ENCODE assay signal across 26 cellular contexts in the genomic region with DNA sequence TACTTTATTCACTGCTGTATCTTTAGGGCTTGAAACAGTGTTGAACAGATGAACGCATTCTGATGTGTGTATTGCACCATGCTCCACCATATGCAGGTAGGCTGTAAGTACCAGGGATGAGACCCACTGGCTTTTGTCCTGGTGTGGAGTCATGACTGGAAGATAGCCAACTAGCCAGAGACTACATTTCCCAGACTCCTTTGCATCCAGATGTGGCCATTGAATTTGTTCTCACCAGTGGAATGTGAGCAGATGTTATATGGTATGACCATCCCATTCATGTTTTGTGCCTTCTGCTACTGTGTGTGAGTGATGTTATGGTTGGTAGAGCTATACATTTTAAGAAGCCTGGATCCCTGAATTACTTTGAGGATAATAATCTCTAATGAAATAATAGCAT. TPM values are rescaled to one million over a fixed set of nuclear protein-coding genes. Genes with fewer than 3 reads are reported as not detected.
DNase-seq lines count a peak whose midpoint lies in the region; FAIRE-seq and TF ChIP-seq lines count a peak whose summit lies in the region.
"Had no signal": no experiment of that assay in that cellular context is flagged by ENCODE, and none has a peak within 500 bp of the region (broad histone marks: within the 10 kb centered on the region; RNA-seq: fewer than 3 reads in every experiment).

No MANE protein-coding gene starts in this region.

- H3K27ac ChIP-seq in testis, result no peak overlapping the region
- H3K27ac ChIP-seq: PC-9, SJCRH30 had no signal

- H3K36me3 ChIP-seq in bronchial epithelial cell (ENCODE audit: control insufficient read depth, insufficient read depth, low read length) (no peaks in the 10 kb centered on the region), testis (ENCODE audit: low read depth, missing control alignments) (no peaks in the 10 kb centered on the region)
- H3K36me3 ChIP-seq: BE2C, SJCRH30 had no signal

- intact Hi-C loops in testis (cut with DNase I; ENCODE audit: low total_unique reads), result no loop called here

- no peak overlapping the region for H3K4me3 ChIP-seq in bronchial epithelial cell (ENCODE audit: low read depth, low read length)
- H3K4me3 ChIP-seq in fibroblast of mammary gland (ENCODE audit: control insufficient read depth, low read depth, low read length), result no peak overlapping the region
- no peak overlapping the region for H3K4me3 ChIP-seq in testis
- H3K4me3 ChIP-seq: PC-9, SJCRH30 had no signal

- no peak for TF ChIP-seq POLR2A in testis (IDR thresholded peaks at IDR 0.05)

- H3K9me3 ChIP-seq in testis, result no peaks in the 10 kb centered on the region
- H3K9me3 ChIP-seq: BE2C, SJCRH30 had no signal

- H3K27me3 ChIP-seq in bronchial epithelial cell (ENCODE audit: control insufficient read depth, insufficient read depth, low read length) (peaks cover 4% of the 10 kb centered on the region), testis (no peaks in the 10 kb centered on the region)
- H3K27me3 ChIP-seq: BE2C, SJCRH30 had no signal

- no peak for TF ChIP-seq CTCF in bronchial epithelial cell (IDR thresholded peaks at IDR 0.05; ENCODE audit: insufficient read depth, low read length, severe bottlenecking)
- TF ChIP-seq CTCF in fibroblast of mammary gland (conservative IDR thresholded peaks at IDR 0.05; ENCODE audit: control insufficient read depth, insufficient read depth, low read depth, low read length), result no peak
- no peak for TF ChIP-seq CTCF in testis (IDR thresholded peaks at IDR 0.05)

- FAIRE-seq in bronchial epithelial cell (lab: Jason Lieb, UNC), result no peak
- FAIRE-seq: GM12892 had no signal

- 79 to 92% methylated on average over 1 of the region's 1 CpG for WGBS in testis, 2 donors

- DNase-seq in NCI-H82 (lab: John Stamatoyannopoulos, UW), result peak; percentile 1
- DNase-seq in NCI-H82 treated with DMSO at 0.1 percent for 48 hours (lab: John Stamatoyannopoulos, UW; ENCODE audit: unreplicated experiment), result no peak
- DNase-seq in bronchial epithelial cell (ENCODE audit: low read depth), result peak; percentile 20
- DNase-seq in fibroblast of mammary gland (ENCODE audit: low read depth), result peak; percentile 44
- DNase-seq in testis, result no peak
- DNase-seq in stimulated activated CD4-positive, alpha-beta T cell treated with anti-CD3 and anti-CD28 coated beads, Interleukin-15, amount 100 ng/mL, for 24 hours, result no peak
- no peak for DNase-seq in NCI-H2227 (lab: John Stamatoyannopoulos, UW; ENCODE audit: unreplicated experiment)
- no peak for DNase-seq in dedifferentiated amniotic fluid mesenchymal stem cell (ENCODE audit: extremely low spot score)
- DNase-seq: 8988T; ACHN; BE2C; CD8-positive, alpha-beta memory T cell; DMS153; DND-41; H9; NCI-H1048; NCI-H1417; NCI-H1694; NCI-H2029 treated with DMSO at 0.1 percent for 48 hours; NCI-H345; NCI-H748 treated with DMSO at 0.1 percent for 48 hours; NK-92 treated with Interleukin-12 subunit alpha and Interleukin-12 subunit beta, amount 100 ng/mL, for 24 hours; PC-9; SJCRH30 had no signal

- no peaks in the 10 kb centered on the region for H3K4me1 ChIP-seq in testis
- H3K4me1 ChIP-seq: SJCRH30 had no signal

RNA-seq across cellular contexts. Expression of a gene that starts 7.4 kb away (rescaled TPM):
- total RNA-seq in bronchial epithelial cell (0.26 and 0.51 TPM in 2 replicates), testis (10 to 100 TPM; 15.2 to 17.3 TPM)
- polyA plus RNA-seq in testis (ENCODE audit: insufficient read depth, low read depth, low replicate concordance), result 9.8 TPM
- total RNA-seq: CD8-positive, alpha-beta memory T cell; PC-9 had no signal
- polyA plus RNA-seq: CD14-positive monocyte; CD8-positive, alpha-beta memory T cell had no signal

Comparison
In these comparisons a context has a peak if more than half of its experiments do, and no peak if none do; other contexts are left out.
1. DNase-seq: peak in NCI-H82 (single experiment), bronchial epithelial cell (single experiment) and fibroblast of mammary gland (single experiment); none in NCI-H82 treated with DMSO at 0.1 percent for 48 hours (single experiment), testis (single experiment), stimulated activated CD4-positive, alpha-beta T cell treated with anti-CD3 and anti-CD28 coated beads, Interleukin-15, amount 100 ng/mL, for 24 hours (single experiment), NCI-H2227 (single experiment) and dedifferentiated amniotic fluid mesenchymal stem cell (single experiment).
2. RNA of a gene that starts 7.4 kb away (total RNA-seq): 15.2 to 17.3 TPM in testis; 0.26 to 0.51 TPM in bronchial epithelial cell; every median in the first group is over 10 times any median in the second.